22 cellular contexts compared by ENCODE assay signal in the genomic region with DNA sequence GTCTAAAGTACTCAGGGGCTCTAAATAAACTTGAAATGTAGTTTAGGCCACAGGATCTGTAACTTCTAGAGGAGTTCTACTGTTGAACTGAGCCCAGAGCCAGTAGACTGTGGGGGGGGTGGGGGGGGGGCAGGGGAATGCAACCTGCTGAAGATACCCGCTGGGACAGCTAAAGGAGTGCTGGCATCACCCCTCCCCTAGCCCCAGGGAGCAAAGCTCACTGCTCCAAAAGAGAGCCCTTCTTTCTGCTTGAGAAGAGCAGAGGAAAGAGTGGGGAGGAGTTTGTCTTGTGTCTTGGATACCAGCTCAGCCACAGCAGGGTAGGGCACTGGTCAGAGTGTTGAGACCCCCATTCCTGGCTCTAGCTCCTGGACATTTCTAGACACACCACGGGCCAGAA.
DNase-seq lines count a peak whose midpoint lies in the region; ATAC-seq, FAIRE-seq and TF ChIP-seq lines count a peak whose summit lies in the region.
"Had no signal": no experiment of that assay in that cellular context is flagged by ENCODE, and none has a peak within 500 bp of the region (broad histone marks: within the 10 kb centered on the region; RNA-seq: fewer than 3 reads in every experiment).

No MANE protein-coding gene starts in this region.

- H2BK5ac ChIP-seq in H1 (ENCODE audit: low read depth, low read length) = peak overlapping the region; percentile 82; the same call in 1 of the 2 replicates

- H3K9me3 Mint-ChIP-seq in GM23338 (peaks cover 22% of the 10 kb centered on the region), neural progenitor cell (peaks cover 3% of the 10 kb centered on the region)

- no peaks in the 10 kb centered on the region for H3K23me2 ChIP-seq in H1 (ENCODE audit: low read depth, low read length)

- no peak overlapping the region for H2BK15ac ChIP-seq in H1 (ENCODE audit: low read length)

- WGBS in H1 (ENCODE audit: extremely low coverage in 1 of 2, insufficient coverage in 1 of 2, insufficient read length in 1 of 2, insufficient replicate concordance in 2 of 2, low coverage in 1 of 2, low lambda C conversion rate in 2 of 2, missing lambda C conversion rate in 1 of 2), 2 experiments = 67% methylated on average over 2 of the region's 2 CpGs; no CpG with 5 or more reads in 1 of the 2 experiments

- no peak overlapping the region for H3K4ac ChIP-seq in H1 (replicated peaks; ENCODE audit: insufficient read length, low read depth, low read length)

- no peak overlapping the region for H2AFZ ChIP-seq in GM23338
- no peak overlapping the region; the same call in 1 of the 2 replicates for H2AFZ ChIP-seq in H1 (ENCODE audit: low read length)
- peak overlapping the region; percentile 18 for H2AFZ ChIP-seq in neural progenitor cell (replicated peaks)

- no peaks in the 10 kb centered on the region for H3K79me1 ChIP-seq in H1 (ENCODE audit: low read depth, low read length)

- no peak for TF ChIP-seq EP300 in H1 (IDR thresholded peaks at IDR 0.05; ENCODE audit: borderline replicate concordance in 1 of 2, low read depth in 2 of 2, low read length in 2 of 2)

- H2AK5ac ChIP-seq in H1 (ENCODE audit: low read depth, low read length) = no peak overlapping the region

- 0 out of 4 replicates have a peak, but pooled peaks cover 0 to 4% of the 10 kb centered on the region in 2 experiments for H3K9me3 ChIP-seq in H1 (ENCODE audit: insufficient read depth in 2 of 2, low read depth in 1 of 2, low read length in 1 of 2)
- no peaks in the 10 kb centered on the region for H3K9me3 ChIP-seq in iPS-15b (ENCODE audit: control insufficient read depth, insufficient read depth, low read length)
- no peaks in the 10 kb centered on the region for H3K9me3 ChIP-seq in neural progenitor cell (ENCODE audit: low read depth)
- H3K9me3 ChIP-seq: BE2C had no signal

- H2BK20ac ChIP-seq in H1 (ENCODE audit: low read length) = 0 out of 2 replicates have a peak overlapping the region, but pooled peaks have one; percentile 56

- no peak for TF ChIP-seq CTCF in GM23338 (conservative IDR thresholded peaks at IDR 0.05; ENCODE audit: low read depth in 2 of 2)
- TF ChIP-seq CTCF in H1 (IDR thresholded peaks at IDR 0.05; ENCODE audit: control extremely low read depth in 1 of 3, insufficient read depth in 1 of 3, low read depth in 1 of 3, low read length in 3 of 3) = no peak
- TF ChIP-seq CTCF in neural progenitor cell (IDR thresholded peaks at IDR 0.05) = no peak

- no peak overlapping the region for H2BK120ac ChIP-seq in H1 (replicated peaks; ENCODE audit: low read depth, low read length)

- no peaks in the 10 kb centered on the region for H4K20me1 ChIP-seq in GM23338 (replicated peaks; ENCODE audit: insufficient read depth)
- H4K20me1 ChIP-seq in H1 (replicated peaks in 1 of 2; ENCODE audit: control insufficient read depth in 1 of 2, insufficient read depth in 2 of 2, low read length in 2 of 2) = no peaks in the 10 kb centered on the region
- H4K20me1 ChIP-seq in neural progenitor cell (ENCODE audit: low read depth) = peaks cover 3% of the 10 kb centered on the region

- DNase-seq in GM23338 (ENCODE audit: low spot score) = peak; percentile 19
- no peak for DNase-seq in H1 (ENCODE audit: low read depth in 1 of 2, low spot score in 2 of 2)
- DNase-seq in neural progenitor cell (ENCODE audit: low spot score) = peak; percentile 15
- DNase-seq in NCI-H2171 (lab: John Stamatoyannopoulos, UW) = no peak
- DNase-seq in iPS-NIHi7 (ENCODE audit: extremely low spot score) = no peak
- DNase-seq in H7 = no peak
- DNase-seq: BE2C; C1 segment of cervical spinal cord; CD4-positive, CD25-positive, alpha-beta regulatory T cell; CD8-positive, alpha-beta memory T cell; COR-L47; DMS 273 treated with DMSO at 0.1 percent for 48 hours; DMS53; DND-41; EL; GDM1 had no signal

- H3K9ac ChIP-seq in H1 (replicated peaks in 1 of 4; ENCODE audit: extremely low read depth in 1 of 4, low read depth in 3 of 4, low read length in 3 of 4) (no peak overlapping the region), iPS-15b (ENCODE audit: low read depth, low read length) (peak overlapping the region; percentile 48), neural progenitor cell (no peak overlapping the region)
- H3K9ac ChIP-seq: KMS-11 had no signal

- H2BK12ac ChIP-seq in H1 (ENCODE audit: low read depth, low read length) = no peak overlapping the region; the same call in 1 of the 2 replicates

- H3K36me3 ChIP-seq in GM23338 (ENCODE audit: insufficient read depth) (no peaks in the 10 kb centered on the region; the same call in 1 of the 2 replicates), H1 (ENCODE audit: control insufficient read depth in 2 of 4, insufficient read depth in 4 of 4, low read length in 3 of 4) (no peaks in the 10 kb centered on the region), iPS-15b (ENCODE audit: control insufficient read depth, insufficient read depth, low read length) (no peaks in the 10 kb centered on the region), neural progenitor cell (no peaks in the 10 kb centered on the region), H7 (replicated peaks; ENCODE audit: control insufficient read depth, insufficient read depth, low read length) (no peaks in the 10 kb centered on the region)
- H3K36me3 ChIP-seq: BE2C had no signal

- peak overlapping the region; percentile 95 for H3K27ac ChIP-seq in GM23338 (ENCODE audit: low read depth)
- no peak overlapping the region for H3K27ac ChIP-seq in H1 (ENCODE audit: low read depth, low read length)
- H3K27ac ChIP-seq in neural progenitor cell = no peak overlapping the region
- H3K27ac ChIP-seq: KMS-11 had no signal

- H3K4me3 Mint-ChIP-seq in GM23338 = peak overlapping the region; percentile 32; the same call in 1 of the 3 replicates
- no peak overlapping the region for H3K4me3 Mint-ChIP-seq in neural progenitor cell
- H3K4me3 Mint-ChIP-seq: CD4-positive, CD25-positive, alpha-beta regulatory T cell; CD8-positive, alpha-beta memory T cell had no signal

- no peak for TF ChIP-seq POLR2A in H1 (IDR thresholded peaks at IDR 0.05; ENCODE audit: control extremely low read depth in 1 of 2, low read depth in 2 of 2, low read length in 2 of 2)

- H3K27me3 Mint-ChIP-seq in GM23338 (ENCODE audit: insufficient read depth, low read depth, poor library complexity) = no peaks in the 10 kb centered on the region
- peaks cover 3% of the 10 kb centered on the region for H3K27me3 Mint-ChIP-seq in neural progenitor cell (ENCODE audit: insufficient read depth, low read depth)
- H3K27me3 Mint-ChIP-seq: CD4-positive, CD25-positive, alpha-beta regulatory T cell had no signal

- peak; percentile 73 for ATAC-seq in GM23338
- ATAC-seq in GM18861 (IDR thresholded peaks at IDR 0.05; ENCODE audit: unreplicated experiment) = no peak

- H3K4me1 Mint-ChIP-seq in GM23338 (peaks cover 31% of the 10 kb centered on the region), neural progenitor cell (peaks cover 11% of the 10 kb centered on the region)
- H3K4me1 Mint-ChIP-seq: CD4-positive, CD25-positive, alpha-beta regulatory T cell; CD8-positive, alpha-beta memory T cell had no signal

- no peak overlapping the region for H3K23ac ChIP-seq in H1 (ENCODE audit: insufficient read length)

- H3K27me3 ChIP-seq in GM23338 (ENCODE audit: insufficient read depth) (no peaks in the 10 kb centered on the region), H1 (replicated peaks in 1 of 4; ENCODE audit: control insufficient read depth in 3 of 4, extremely low read depth in 1 of 4, insufficient read depth in 3 of 4, low read length in 3 of 4) (no peaks in the 10 kb centered on the region), iPS-15b (ENCODE audit: control insufficient read depth, insufficient read depth, low read length) (no peaks in the 10 kb centered on the region), neural progenitor cell (no peaks in the 10 kb centered on the region), H7 (ENCODE audit: control insufficient read depth, insufficient read depth, low read length) (no peaks in the 10 kb centered on the region)
- H3K27me3 ChIP-seq: BE2C had no signal

- H3K4me2 ChIP-seq in GM23338 = peak overlapping the region; percentile 42; the same call in 1 of the 2 replicates
- H3K4me2 ChIP-seq in H1 (ENCODE audit: insufficient read depth in 1 of 2, low read depth in 2 of 2, low read length in 2 of 2) = peak overlapping the region in 1 of 2 experiments; percentile 50; a peak in 2 of 4 replicates
- H3K4me2 ChIP-seq in neural progenitor cell = peak overlapping the region; percentile 66
- H3K4me2 ChIP-seq: KMS-11 had no signal

- no peak overlapping the region for H3K56ac ChIP-seq in H1 (replicated peaks; ENCODE audit: insufficient read length, low read depth, low read length)

- H4K5ac ChIP-seq in H1 (ENCODE audit: insufficient read length, low read depth, low read length) = no peak overlapping the region

- H4K91ac ChIP-seq in H1 (replicated peaks; ENCODE audit: insufficient read length, low read length) = peak overlapping the region; percentile 52

- CTCF ChIA-PET in H1 (lab: Charles Lee; ENCODE audit: partially characterized antibody) = no interaction called here

- peak overlapping the region; percentile 18 for H3K4me3 ChIP-seq in GM23338
- no peak overlapping the region for H3K4me3 ChIP-seq in H1 (ENCODE audit: extremely low read depth in 1 of 4, insufficient read depth in 2 of 4, low read depth in 3 of 4, low read length in 4 of 4)
- H3K4me3 ChIP-seq in iPS-15b (ENCODE audit: low read depth, low read length) = peak overlapping the region; percentile 10
- H3K4me3 ChIP-seq in neural progenitor cell = no peak overlapping the region
- H3K4me3 ChIP-seq in H7 (ENCODE audit: insufficient read depth, low read depth, low read length) = no peak overlapping the region

- no peak for FAIRE-seq in H1 (lab: Jason Lieb, UNC)
- FAIRE-seq: GM12892, GM18507, H54 had no signal

- H3K9me2 ChIP-seq in GM23338 (ENCODE audit: insufficient read depth) = peaks cover 7% of the 10 kb centered on the region

- no peaks in the 10 kb centered on the region for H3K79me2 ChIP-seq in GM23338 (replicated peaks; ENCODE audit: insufficient read depth)
- H3K79me2 ChIP-seq in H1 (ENCODE audit: control insufficient read depth in 1 of 2, insufficient read depth in 2 of 2, low read length in 2 of 2) = no peaks in the 10 kb centered on the region
- no peaks in the 10 kb centered on the region for H3K79me2 ChIP-seq in neural progenitor cell (ENCODE audit: low read depth)

- H3K4me1 ChIP-seq in GM23338 (ENCODE audit: insufficient read depth) (peaks cover 20% of the 10 kb centered on the region), H1 (replicated peaks in 1 of 4; ENCODE audit: control insufficient read depth in 3 of 4, insufficient read depth in 4 of 4, low read length in 3 of 4) (peaks cover 0 to 8% (median 4%) of the 10 kb centered on the region in 4 experiments; a peak in 4 of 7 replicates), iPS-15b (ENCODE audit: control insufficient read depth, insufficient read depth, low read length) (peaks cover 19% of the 10 kb centered on the region), neural progenitor cell (peaks cover 20% of the 10 kb centered on the region)
- H3K4me1 ChIP-seq: BE2C had no signal

- no peak overlapping the region for H3K14ac ChIP-seq in H1 (ENCODE audit: insufficient read length)

- H3K36me3 Mint-ChIP-seq in GM23338 (ENCODE audit: low read depth) = peaks cover 38% of the 10 kb centered on the region
- H3K36me3 Mint-ChIP-seq in neural progenitor cell = no peaks in the 10 kb centered on the region
- H3K36me3 Mint-ChIP-seq: CD4-positive, CD25-positive, alpha-beta regulatory T cell; CD8-positive, alpha-beta memory T cell had no signal

- no peak for TF ChIP-seq RAD21 in H1 (IDR thresholded peaks at IDR 0.05 in 1 of 2, conservative IDR thresholded peaks at IDR 0.05 in 1 of 2; ENCODE audit: low read depth in 2 of 2, low read length in 2 of 2)

- H3F3A ChIP-seq in GM23338 (replicated peaks; ENCODE audit: low read depth) = no peaks in the 10 kb centered on the region; the same call in 1 of the 2 replicates
- peaks cover 19% of the 10 kb centered on the region for H3F3A ChIP-seq in neural progenitor cell (ENCODE audit: low read depth)

- no peak overlapping the region for H4K8ac ChIP-seq in H1 (ENCODE audit: extremely low read depth, insufficient read depth, low read length)

- POLR2A ChIA-PET in H1 (lab: Charles Lee; ENCODE audit: partially characterized antibody) = no interaction called here

- no peak overlapping the region for H3K18ac ChIP-seq in H1 (ENCODE audit: extremely low read depth, low read length)

- H3K27ac Mint-ChIP-seq in GM23338 = peak overlapping the region; percentile 91
- H3K27ac Mint-ChIP-seq in neural progenitor cell = no peak overlapping the region
- H3K27ac Mint-ChIP-seq: CD4-positive, CD25-positive, alpha-beta regulatory T cell; CD8-positive, alpha-beta memory T cell had no signal

Comparison
In these comparisons a context has a peak if more than half of its experiments do, and no peak if none do; other contexts are left out.
1. DNase-seq: peak in GM23338 (single experiment) and neural progenitor cell (single experiment); none in H1 (0 of 2), NCI-H2171 (single experiment), iPS-NIHi7 (single experiment) and H7 (single experiment).
2. H3K4me3 ChIP-seq: peak in GM23338 (single experiment) and iPS-15b (single experiment); none in H1 (0 of 4), neural progenitor cell (single experiment) and H7 (single experiment).